1 cellular context compared by ENCODE assay signal in genomic region chr12:91053951-91054715, GRCh38.
TF ChIP-seq lines count a peak whose summit lies in the region.

No MANE protein-coding gene starts in this region.

TF ChIP-seq in endothelial cell of umbilical vein, 7 proteins besides CTCF, POLR2A, EP300 and RAD21:
- TF ChIP-seq EZH2 (IDR thresholded peaks at IDR 0.05; ENCODE audit: borderline replicate concordance, low read depth, low read length, severe bottlenecking) (no peak), JUN (IDR thresholded peaks at IDR 0.05; ENCODE audit: borderline replicate concordance, insufficient read depth, insufficient read length, low read depth) (peak; percentile 17)
TF ChIP-seq in endothelial cell of umbilical vein: peak in this region for 1.
